8 cellular contexts compared by ENCODE assay signal in genomic region chr9:132412089-132412488, GRCh38. TPM values are rescaled to one million over a fixed set of nuclear protein-coding genes. Genes with fewer than 3 reads are reported as not detected.
DNase-seq lines count a peak whose midpoint lies in the region; ATAC-seq, FAIRE-seq and TF ChIP-seq lines count a peak whose summit lies in the region.

No MANE protein-coding gene starts in this region.

- BruUV-seq in endothelial cell of umbilical vein (replicated peaks; lab: Mats Ljungman, UMichigan) = no TSS peak

- CTCF ChIA-PET in RWPE1 (lab: Yijun Ruan, JAX) (interaction anchor here (0.6 to 0.8 kb wide), 8 partner anchors 40 to 630 kb away, joined by 3 to 5 read pairs (median 3); no protein-coding TSS in a partner anchor), endothelial cell of umbilical vein (lab: Charles Lee) (interaction anchor here (0.6 to 2.2 kb wide), 13 partner anchors 10 to 490 kb away, joined by 3 to 32 read pairs (median 4); no protein-coding TSS in a partner anchor)

- H3K27ac ChIP-seq in RWPE1 = no peak overlapping the region
- H3K27ac ChIP-seq in endothelial cell of umbilical vein (ENCODE audit: insufficient read depth, low read depth, low read length) = no peak overlapping the region

- ATAC-seq in GM21825 (IDR thresholded peaks at IDR 0.05; ENCODE audit: unreplicated experiment) = no peak
- no peak for ATAC-seq in GM18511 (IDR thresholded peaks at IDR 0.05; ENCODE audit: unreplicated experiment)
- ATAC-seq in GM19467 (IDR thresholded peaks at IDR 0.05; ENCODE audit: unreplicated experiment) = no peak

- dilution Hi-C loops in endothelial cell of umbilical vein (cut with MboI; ENCODE audit: extremely low pct_ligation_motif_present, low sequenced_read_pairs) = no loop called here

- H4K20me1 ChIP-seq in endothelial cell of umbilical vein (replicated peaks; ENCODE audit: control insufficient read depth, extremely low read depth, insufficient read depth, low read length) = no peaks in the 10 kb centered on the region

- H3K9me3 ChIP-seq in endothelial cell of umbilical vein (replicated peaks; ENCODE audit: control insufficient read depth, insufficient read depth, low read length) = no peaks in the 10 kb centered on the region

- H3K36me3 ChIP-seq in endothelial cell of umbilical vein (ENCODE audit: control insufficient read depth in 2 of 2, extremely low read depth in 1 of 2, insufficient read depth in 2 of 2, low read length in 2 of 2) = no peaks in the 10 kb centered on the region

- H3K4me2 ChIP-seq in endothelial cell of umbilical vein (ENCODE audit: insufficient read depth, low read length) = no peak overlapping the region

- peaks cover 8% of the 10 kb centered on the region for H3K4me1 ChIP-seq in endothelial cell of umbilical vein (ENCODE audit: control insufficient read depth, extremely low read depth, insufficient read depth, low read length)

- TF ChIP-seq POLR2A in endothelial cell of umbilical vein (IDR thresholded peaks at IDR 0.05; ENCODE audit: low read depth, low read length) = no peak

- H3K4me3 ChIP-seq in GM12865 (ENCODE audit: low read depth, low read length) = no peak overlapping the region
- H3K4me3 ChIP-seq in endothelial cell of umbilical vein (replicated peaks in 1 of 3; ENCODE audit: insufficient read depth in 1 of 3, low read depth in 1 of 3, low read length in 3 of 3) = no peak overlapping the region

- no peak overlapping the region for H3K9ac ChIP-seq in endothelial cell of umbilical vein (replicated peaks; ENCODE audit: extremely low read depth, insufficient read depth, low read length)

- peak; percentile 35 for DNase-seq in AG20443 (ENCODE audit: low spot score)
- DNase-seq in GM12865 (ENCODE audit: low read depth) = peak; percentile 16
- DNase-seq in RWPE1 (ENCODE audit: low spot score) = no peak
- DNase-seq in endothelial cell of umbilical vein (ENCODE audit: low read depth, low spot score) = peak; percentile 14
- peak; percentile 44 for DNase-seq in stimulated activated CD8-positive, alpha-beta memory T cell treated with anti-CD3 and anti-CD28 coated beads, Interleukin-4, amount 100 ng/mL, for 48 hours

- no peak overlapping the region for H2AFZ ChIP-seq in endothelial cell of umbilical vein (ENCODE audit: low read depth, low read length)

- TF ChIP-seq CTCF in GM12865 (IDR thresholded peaks at IDR 0.05; ENCODE audit: insufficient read depth, low read depth, low read length, missing control alignments) (peak; percentile 47), RWPE1 (conservative IDR thresholded peaks at IDR 0.05; ENCODE audit: low read depth) (peak; percentile 32; the same call in 1 of the 2 replicates), endothelial cell of umbilical vein (IDR thresholded peaks at IDR 0.05; ENCODE audit: extremely low read depth in 1 of 2, insufficient read depth in 1 of 2, low read depth in 1 of 2, low read length in 2 of 2) (peak; percentile 55 to 61)

- H3K9me1 ChIP-seq in endothelial cell of umbilical vein (replicated peaks; ENCODE audit: control insufficient read depth, extremely low read depth, insufficient read depth, low read length) = no peaks in the 10 kb centered on the region

- H3K79me2 ChIP-seq in endothelial cell of umbilical vein (ENCODE audit: control insufficient read depth, insufficient read depth, low read length) = no peaks in the 10 kb centered on the region

- peaks cover 29 to 46% of the 10 kb centered on the region in 2 experiments for H3K27me3 ChIP-seq in endothelial cell of umbilical vein (ENCODE audit: control insufficient read depth in 2 of 2, insufficient read depth in 2 of 2, low read length in 2 of 2)

- POLR2A ChIA-PET in RWPE1 (lab: Yijun Ruan, JAX; ENCODE audit: low non-redundant PET) (interaction anchor here (1.4 kb wide), 1 partner anchor 10 kb away, joined by 3 read pairs; no protein-coding TSS in a partner anchor), endothelial cell of umbilical vein (lab: Charles Lee) (no interaction called here)

- intact Hi-C loops in endothelial cell of umbilical vein (cut with micrococcal nuclease) = loop anchor here (1.0 to 5.0 kb wide), 3 partner anchors 95 to 260 kb away; partner anchors contain the start of gene GTF3C4

- FAIRE-seq in endothelial cell of umbilical vein (lab: Jason Lieb, UNC) = peak; percentile 48

TF ChIP-seq in endothelial cell of umbilical vein, 7 proteins besides CTCF, POLR2A, EP300 and RAD21:
- TF ChIP-seq FOS (IDR thresholded peaks at IDR 0.05; ENCODE audit: borderline replicate concordance, insufficient read depth, low read length) (no peak), MAX (IDR thresholded peaks at IDR 0.05; ENCODE audit: insufficient read depth, insufficient read length) (no peak), POLR2AphosphoS5 (IDR thresholded peaks at IDR 0.05; ENCODE audit: insufficient read depth, low read depth, low read length) (no peak), JUN (IDR thresholded peaks at IDR 0.05; ENCODE audit: borderline replicate concordance, insufficient read depth, insufficient read length, low read depth) (no peak), MYC (IDR thresholded peaks at IDR 0.05; ENCODE audit: low read depth, low read length) (no peak), GATA2 (IDR thresholded peaks at IDR 0.05; ENCODE audit: insufficient read depth, insufficient read length, low read depth, low read length) (no peak), EZH2 (IDR thresholded peaks at IDR 0.05; ENCODE audit: borderline replicate concordance, low read depth, low read length, severe bottlenecking) (no peak)

RNA-seq across cellular contexts. Expression of gene CFAP77, which starts 2.1 kb away (rescaled TPM):
- not detected in 2 replicates for total RNA-seq in endothelial cell of umbilical vein
- polyA plus RNA-seq in endothelial cell of umbilical vein = 0.14 TPM in 1 of 2 replicates, not detected in the other
- polyA plus RNA-seq in endothelial cell of umbilical vein (2011; cell fraction: cytosol; rRNA removed) = 0.07 TPM in 1 of 2 replicates, not detected in the other
- polyA plus RNA-seq in endothelial cell of umbilical vein (2011; cell fraction: nucleus; rRNA removed) = not detected in 2 replicates
- not detected in 2 replicates for polyA plus RNA-seq in endothelial cell of umbilical vein (2012)
- polyA minus RNA-seq in endothelial cell of umbilical vein = not detected in 2 replicates
- not detected for polyA minus RNA-seq in endothelial cell of umbilical vein (2011; cell fraction: cytosol; rRNA and poly(A)+ RNA removed)
- not detected in 2 replicates for polyA minus RNA-seq in endothelial cell of umbilical vein (2011; cell fraction: nucleus; rRNA and poly(A)+ RNA removed)

RNA-seq across cellular contexts. Expression of gene TTF1, which starts 5.4 kb away (rescaled TPM):
- 12.0 and 13.8 TPM in 2 replicates for total RNA-seq in endothelial cell of umbilical vein
- 3.6 and 4.9 TPM in 2 replicates for polyA plus RNA-seq in endothelial cell of umbilical vein
- 10.0 and 12.4 TPM in 2 replicates for polyA plus RNA-seq in endothelial cell of umbilical vein (2011; cell fraction: cytosol; rRNA removed)
- 5.1 and 9.3 TPM in 2 replicates for polyA plus RNA-seq in endothelial cell of umbilical vein (2011; cell fraction: nucleus; rRNA removed)
- polyA plus RNA-seq in endothelial cell of umbilical vein (2012) = 11.1 and 13.2 TPM in 2 replicates
- 1.2 and 3.1 TPM in 2 replicates for polyA minus RNA-seq in endothelial cell of umbilical vein
- polyA minus RNA-seq in endothelial cell of umbilical vein (2011; cell fraction: cytosol; rRNA and poly(A)+ RNA removed) = 5.8 TPM
- polyA minus RNA-seq in endothelial cell of umbilical vein (2011; cell fraction: nucleus; rRNA and poly(A)+ RNA removed) = 3.9 and 4.0 TPM in 2 replicates

RNA-seq across cellular contexts. Expression of gene SETX, which starts 57.3 kb away (rescaled TPM):
- 40.2 and 47.7 TPM in 2 replicates for total RNA-seq in endothelial cell of umbilical vein
- polyA plus RNA-seq in endothelial cell of umbilical vein = 19.6 and 20.9 TPM in 2 replicates
- 14.1 and 17.4 TPM in 2 replicates for polyA plus RNA-seq in endothelial cell of umbilical vein (2011; cell fraction: cytosol; rRNA removed)
- 40.1 and 50.0 TPM in 2 replicates for polyA plus RNA-seq in endothelial cell of umbilical vein (2011; cell fraction: nucleus; rRNA removed)
- polyA plus RNA-seq in endothelial cell of umbilical vein (2012) = 29.0 and 29.8 TPM in 2 replicates
- polyA minus RNA-seq in endothelial cell of umbilical vein = 82.1 and 83.0 TPM in 2 replicates
- polyA minus RNA-seq in endothelial cell of umbilical vein (2011; cell fraction: cytosol; rRNA and poly(A)+ RNA removed) = 39.5 TPM
- polyA minus RNA-seq in endothelial cell of umbilical vein (2011; cell fraction: nucleus; rRNA and poly(A)+ RNA removed) = 76.3 and 106 TPM in 2 replicates
